ENCODE assay signal across 12 cellular contexts in genomic region chr19:48556163-48556562, GRCh38. TPM values are rescaled to one million over a fixed set of nuclear protein-coding genes. Genes with fewer than 3 reads are reported as not detected.
DNase-seq lines count a peak whose midpoint lies in the region; TF ChIP-seq lines count a peak whose summit lies in the region.
"Had no signal": no experiment of that assay in that cellular context is flagged by ENCODE, and none has a peak within 500 bp of the region (broad histone marks: within the 10 kb centered on the region; RNA-seq: fewer than 3 reads in every experiment).

No MANE protein-coding gene starts in this region.

- peak overlapping the region; percentile 89 for H3K27ac Mint-ChIP-seq in type B pancreatic cell

- H3K4me3 ChIP-seq in fibroblast of pulmonary artery (replicated peaks; ENCODE audit: low read depth, low read length): no peak overlapping the region
- H3K4me3 ChIP-seq: heart right ventricle, thoracic aorta had no signal

- no peaks in the 10 kb centered on the region for H3K36me3 Mint-ChIP-seq in type B pancreatic cell

- in situ Hi-C loops in SK-MEL-5 (cut with HindIII; ENCODE audit: low pct_unique_long_range_greater_than_20kb, low sequenced_read_pairs): no loop called here

- peaks cover 18% of the 10 kb centered on the region for H3K4me1 Mint-ChIP-seq in type B pancreatic cell (ENCODE audit: unreplicated experiment)

- H3K4me3 Mint-ChIP-seq in type B pancreatic cell: no peak overlapping the region

- H3K9me3 Mint-ChIP-seq in type B pancreatic cell: no peaks in the 10 kb centered on the region

- H3K27me3 Mint-ChIP-seq in type B pancreatic cell: no peaks in the 10 kb centered on the region

- DNase-seq in NCI-H82 (lab: John Stamatoyannopoulos, UW) (peak; percentile 37), NCI-H82 treated with DMSO at 0.1 percent for 48 hours (lab: John Stamatoyannopoulos, UW; ENCODE audit: unreplicated experiment) (no peak), SK-MEL-5 (ENCODE audit: low read depth, low spot score) (peak; percentile 28), fibroblast of pulmonary artery (ENCODE audit: low read depth) (peak; percentile 72), type B pancreatic cell (ENCODE audit: extremely low spot score, unreplicated experiment) (no peak), NOMO-1 (lab: John Stamatoyannopoulos, UW; ENCODE audit: unreplicated experiment in 2 of 2) (no peak), substantia nigra (lab: John Stamatoyannopoulos, UW) (no peak), GM20000 (ENCODE audit: low spot score) (no peak)
- DNase-seq: activated CD4-positive, alpha-beta T cell treated with anti-CD3 and anti-CD28 coated beads, Interleukin-2, amount 50 U/mL, for 1 hour; amygdala; heart right ventricle had no signal

- TF ChIP-seq CTCF in fibroblast of pulmonary artery (IDR thresholded peaks at IDR 0.05; ENCODE audit: low read length, missing control alignments) (no peak), type B pancreatic cell (conservative IDR thresholded peaks at IDR 0.05) (no peak), GM20000 (IDR thresholded peaks at IDR 0.05; ENCODE audit: extremely low read depth, missing control alignments) (no peak)

- no peak overlapping the region for H3K27ac ChIP-seq in substantia nigra (ENCODE audit: low read depth, low read length, poor library complexity, severe bottlenecking)
- H3K27ac ChIP-seq: heart right ventricle, thoracic aorta had no signal

RNA-seq across cellular contexts. Expression of gene SULT2B1, which starts 4.2 kb away (rescaled TPM):
- total RNA-seq in SK-MEL-5 (2014; rRNA removed; shearing (Covaris generic)): 0.27 and 0.34 TPM in 2 replicates
- 0.08 TPM in 1 of 2 replicates, not detected in the other for polyA plus RNA-seq in SK-MEL-5 (2015; cell fraction: cytosol; rRNA removed)
- polyA plus RNA-seq in SK-MEL-5 (2015; cell fraction: nucleus; rRNA removed): not detected in 2 replicates
- total RNA-seq in type B pancreatic cell (ENCODE audit: low replicate concordance): 0.77 and 5.3 TPM in 2 replicates
- total RNA-seq: thoracic aorta had no signal

RNA-seq across cellular contexts. Expression of gene LMTK3, which starts 44.5 kb away (rescaled TPM):
- not detected in 2 replicates for total RNA-seq in SK-MEL-5 (2014; rRNA removed; shearing (Covaris generic))
- polyA plus RNA-seq in SK-MEL-5 (2015; cell fraction: cytosol; rRNA removed): 0.10 TPM in 1 of 2 replicates, not detected in the other
- polyA plus RNA-seq in SK-MEL-5 (2015; cell fraction: nucleus; rRNA removed): not detected in 2 replicates
- 12.2 and 21.6 TPM in 2 replicates for total RNA-seq in type B pancreatic cell (ENCODE audit: low replicate concordance)

RNA-seq across cellular contexts. Expression of gene SPACA4, which starts 50.4 kb away (rescaled TPM):
- not detected in 2 replicates for total RNA-seq in SK-MEL-5 (2014; rRNA removed; shearing (Covaris generic))
- polyA plus RNA-seq in SK-MEL-5 (2015; cell fraction: cytosol; rRNA removed): not detected in 2 replicates
- polyA plus RNA-seq in SK-MEL-5 (2015; cell fraction: nucleus; rRNA removed): not detected in 2 replicates
- total RNA-seq in type B pancreatic cell (ENCODE audit: low replicate concordance): not detected in 2 replicates
- total RNA-seq: heart right ventricle, thoracic aorta had no signal
- polyA plus RNA-seq: heart right ventricle had no signal

RNA-seq across cellular contexts. Expression of gene FAM83E, which starts 58.7 kb away (rescaled TPM):
- 0.34 TPM in 1 of 2 replicates, not detected in the other for total RNA-seq in SK-MEL-5 (2014; rRNA removed; shearing (Covaris generic))
- polyA plus RNA-seq in SK-MEL-5 (2015; cell fraction: cytosol; rRNA removed): not detected in 2 replicates
- polyA plus RNA-seq in SK-MEL-5 (2015; cell fraction: nucleus; rRNA removed): 0.45 TPM in 1 of 2 replicates, not detected in the other
- 6.1 and 8.1 TPM in 2 replicates for total RNA-seq in type B pancreatic cell (ENCODE audit: low replicate concordance)
- total RNA-seq: heart right ventricle had no signal

Comparison
In these comparisons a context has a peak if more than half of its experiments do, and no peak if none do; other contexts are left out.
1. DNase-seq: peak in NCI-H82 (single experiment), SK-MEL-5 (single experiment) and fibroblast of pulmonary artery (single experiment); none in NCI-H82 treated with DMSO at 0.1 percent for 48 hours (single experiment), type B pancreatic cell (single experiment), NOMO-1 (0 of 2), substantia nigra (0 of 49) and GM20000 (single experiment).
2. RNA of gene LMTK3, which starts 44.5 kb away (total RNA-seq): 12.2 to 21.6 TPM in type B pancreatic cell; not detected in SK-MEL-5; every median in the first group is over 10 times any median in the second.